In the genomic region with DNA sequence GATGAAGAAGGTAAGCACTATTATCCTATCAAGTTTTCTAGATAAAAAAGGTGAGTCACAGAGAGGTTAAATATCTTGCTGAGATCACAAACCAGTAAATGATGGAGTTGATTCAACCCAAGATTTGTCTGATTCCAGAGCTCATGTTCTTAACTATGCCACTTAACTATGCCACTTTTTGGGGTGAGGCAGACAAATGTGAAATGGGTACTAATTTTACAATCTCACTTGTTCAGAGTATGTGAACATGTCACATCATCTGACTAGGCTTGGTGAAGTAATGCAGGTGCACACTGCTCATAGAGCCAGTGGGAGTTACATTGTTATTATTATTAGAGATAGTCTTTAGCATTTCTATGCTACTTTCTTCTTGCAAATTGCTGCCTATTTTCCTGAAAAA, we compare ENCODE assay signal across 35 cellular contexts. TPM values are rescaled to one million over a fixed set of nuclear protein-coding genes. Genes with fewer than 3 reads are reported as not detected.
"Had no signal": no experiment of that assay in that cellular context is flagged by ENCODE, and none has a peak within 500 bp of the region (broad histone marks: within the 10 kb centered on the region; RNA-seq: fewer than 3 reads in every experiment).

No MANE protein-coding gene starts in this region.

- H3K9me3 Mint-ChIP-seq: nephron; neural crest cell; stimulated activated naive B cell treated with anti-CD40 and anti-IgM and Interleukin-4, amounts not matched to agents 10 μg/mL and 1 μg/mL and 100 μg/mL, for 72 hours had no signal

- H3K4me3 Mint-ChIP-seq: naive thymus-derived CD8-positive, alpha-beta T cell; nephron; neural crest cell; stimulated activated naive B cell treated with anti-CD40 and anti-IgM and Interleukin-4, amounts not matched to agents 10 μg/mL and 1 μg/mL and 100 μg/mL, for 72 hours had no signal

- H3K9me3 ChIP-seq: left lung, lower lobe of right lung, psoas muscle, right atrium auricular region, right lobe of liver, stomach, testis, thyroid gland, transverse colon, upper lobe of left lung had no signal

- H3K9ac ChIP-seq: parathyroid adenoma had no signal

- H3K4me2 ChIP-seq: hepatocyte, smooth muscle cell had no signal

- H3K36me3 ChIP-seq: left lung, lower lobe of right lung, right atrium auricular region, right lobe of liver, stomach, thyroid gland, transverse colon, upper lobe of left lung, vagina had no signal

- H3K4me3 ChIP-seq: hepatocyte, left lung, lower lobe of right lung, psoas muscle, right atrium auricular region, right lobe of liver, smooth muscle cell, stomach, testis, thyroid gland, transverse colon, upper lobe of left lung, vagina had no signal

- FAIRE-seq: keratinocyte had no signal

- H3K36me3 Mint-ChIP-seq: stimulated activated naive B cell treated with anti-CD40 and anti-IgM and Interleukin-4, amounts not matched to agents 10 μg/mL and 1 μg/mL and 100 μg/mL, for 72 hours had no signal

- DNase-seq: kidney glomerular epithelial cell; left cardiac atrium; left lung; lower lobe of right lung; mammary epithelial cell; mesenchymal stem cell; naive thymus-derived CD8-positive, alpha-beta T cell; psoas muscle; right lobe of liver; stimulated activated CD4-positive, alpha-beta T cell treated with anti-CD3 and anti-CD28 coated beads, Interleukin-1b, Interleukin-23, amount 100 ng/mL, for 48 hours; stimulated activated CD4-positive, alpha-beta T cell treated with anti-CD3 and anti-CD28 coated beads, Interleukin-2, amount 100 ng/mL, for 48 hours; stimulated activated CD4-positive, alpha-beta T cell treated with anti-CD3 and anti-CD28 coated beads, Interleukin-4, amount 100 ng/mL, for 4 hours; stimulated activated CD8-positive, alpha-beta memory T cell treated with anti-CD3 and anti-CD28 coated beads, Interleukin-4, amount 100 ng/mL, for 48 hours; stimulated activated naive B cell treated with anti-CD40 and anti-IgM and Interleukin-4, amounts not matched to agents 10 μg/mL and 1 μg/mL and 100 μg/mL, for 72 hours; stimulated activated naive CD8-positive, alpha-beta T cell treated with anti-CD3 and anti-CD28 coated beads, Interleukin-15, Interleukin-2, amounts not matched to agents 100 U/mL and 50 U/mL, for 24 hours; stomach; testis; thyroid gland; transverse colon; upper lobe of left lung had no signal

- ATAC-seq: left cardiac atrium; left lung; lower lobe of right lung; naive thymus-derived CD8-positive, alpha-beta T cell; psoas muscle; right lobe of liver; stimulated activated naive B cell treated with anti-CD40 and anti-IgM and Interleukin-4, amounts not matched to agents 10 μg/mL and 1 μg/mL and 100 μg/mL, for 72 hours; stimulated activated naive CD8-positive, alpha-beta T cell treated with anti-CD3 and anti-CD28 coated beads, Interleukin-15, Interleukin-2, amounts not matched to agents 100 U/mL and 50 U/mL, for 24 hours had no signal

- H3K27me3 ChIP-seq: hepatocyte, left lung, right atrium auricular region, right lobe of liver, testis, thyroid gland, transverse colon, upper lobe of left lung, vagina had no signal

- H3K4me1 ChIP-seq: left lung, lower lobe of right lung, parathyroid adenoma, right atrium auricular region, right lobe of liver, stomach, testis, thyroid gland, transverse colon, upper lobe of left lung, vagina had no signal

- H3K79me2 ChIP-seq: hepatocyte, parathyroid adenoma had no signal

- H3K4me1 Mint-ChIP-seq: nephron, neural crest cell had no signal

- H3K27ac Mint-ChIP-seq: naive thymus-derived CD8-positive, alpha-beta T cell; nephron; stimulated activated naive B cell treated with anti-CD40 and anti-IgM and Interleukin-4, amounts not matched to agents 10 μg/mL and 1 μg/mL and 100 μg/mL, for 72 hours had no signal

- H3K27ac ChIP-seq: hepatocyte, left lung, lower lobe of right lung, parathyroid adenoma, psoas muscle, right atrium auricular region, right lobe of liver, stomach, testis, thyroid gland, transverse colon, upper lobe of left lung, vagina had no signal

- H2AFZ ChIP-seq: hepatocyte, parathyroid adenoma had no signal

RNA-seq across cellular contexts. Expression of gene DRD3, which starts 2.0 kb away (rescaled TPM):
- total RNA-seq: hepatocyte, left cardiac atrium, left lung, liver, lower lobe of right lung, mammary epithelial cell, mucosa of gallbladder, neural crest cell, osteocyte, posterior vena cava, psoas muscle, renal cortical epithelial cell, right atrium auricular region, right lobe of liver, skeletal muscle tissue, smooth muscle cell, stomach, thyroid gland, transverse colon, upper lobe of left lung, urinary bladder, vagina had no signal
- polyA plus RNA-seq: hepatocyte, keratinocyte, liver, mammary epithelial cell, psoas muscle, smooth muscle cell, stomach, urinary bladder had no signal
